13 cellular contexts compared by ENCODE assay signal in genomic region chr1:63935553-63935952, GRCh38.
DNase-seq lines count a peak whose midpoint lies in the region; ATAC-seq, FAIRE-seq and TF ChIP-seq lines count a peak whose summit lies in the region.
"Had no signal": no experiment of that assay in that cellular context is flagged by ENCODE, and none has a peak within 500 bp of the region (broad histone marks: within the 10 kb centered on the region; RNA-seq: fewer than 3 reads in every experiment).

No MANE protein-coding gene starts in this region.

- H3K9me3 Mint-ChIP-seq in astrocyte (ENCODE audit: unreplicated experiment): no peaks in the 10 kb centered on the region
- H3K9me3 Mint-ChIP-seq: activated T-cell treated with anti-CD3 and anti-CD28 coated beads, Interleukin-2, amount 50 U/mL, for 24 hours had no signal

- H4K20me1 ChIP-seq in astrocyte (ENCODE audit: insufficient read depth, low read length): no peaks in the 10 kb centered on the region

- no peaks in the 10 kb centered on the region for H3K9me3 ChIP-seq in astrocyte (ENCODE audit: insufficient read depth, low read depth, low read length)
- H3K9me3 ChIP-seq in mucosa of descending colon: no peaks in the 10 kb centered on the region
- H3K9me3 ChIP-seq: right lobe of liver had no signal

- no peak overlapping the region for H3K4me2 ChIP-seq in astrocyte (ENCODE audit: low read length)

- H3K4me3 ChIP-seq in astrocyte (ENCODE audit: insufficient read depth, low read depth, low read length) (no peak overlapping the region), H7 (ENCODE audit: insufficient read depth, low read depth, low read length) (no peak overlapping the region), mucosa of descending colon (no peak overlapping the region)
- H3K4me3 ChIP-seq: right lobe of liver had no signal

- H3K4me3 Mint-ChIP-seq in astrocyte (ENCODE audit: unreplicated experiment): no peak overlapping the region
- H3K4me3 Mint-ChIP-seq: activated T-cell treated with anti-CD3 and anti-CD28 coated beads, Interleukin-2, amount 50 U/mL, for 24 hours had no signal

- H3K36me3 ChIP-seq in astrocyte (ENCODE audit: insufficient read depth, low read length) (no peaks in the 10 kb centered on the region), H7 (replicated peaks; ENCODE audit: control insufficient read depth, insufficient read depth, low read length) (no peaks in the 10 kb centered on the region), mucosa of descending colon (ENCODE audit: low read depth) (no peaks in the 10 kb centered on the region)
- H3K36me3 ChIP-seq: right lobe of liver, WERI-Rb-1 had no signal

- FAIRE-seq in astrocyte (lab: Jason Lieb, UNC): peak; percentile 9

- H3K79me2 ChIP-seq in astrocyte (ENCODE audit: insufficient read depth, low read length): peaks cover 12% of the 10 kb centered on the region

- H2AFZ ChIP-seq in astrocyte (ENCODE audit: low read depth, low read length): no peak overlapping the region

- intact Hi-C loops in mucosa of descending colon (cut with DNase I, micrococcal nuclease): no loop called here

- H3K4me1 Mint-ChIP-seq in astrocyte (ENCODE audit: low read depth, unreplicated experiment): peaks cover 30% of the 10 kb centered on the region

- no peaks in the 10 kb centered on the region for H3K27me3 Mint-ChIP-seq in astrocyte (ENCODE audit: low read depth, unreplicated experiment)
- H3K27me3 Mint-ChIP-seq: activated T-cell treated with anti-CD3 and anti-CD28 coated beads, Interleukin-2, amount 50 U/mL, for 24 hours had no signal

- TF ChIP-seq CTCF in astrocyte (IDR thresholded peaks at IDR 0.05; ENCODE audit: insufficient read depth, low read depth, low read length) (no peak), mucosa of descending colon (IDR thresholded peaks at IDR 0.05) (no peak)

- no peak overlapping the region for H3K9ac ChIP-seq in astrocyte (ENCODE audit: low read length)

- DNase-seq in astrocyte (ENCODE audit: low read depth): no peak
- DNase-seq in HK-2 (ENCODE audit: unreplicated experiment): no peak
- DNase-seq in H7: no peak
- DNase-seq in mucosa of descending colon: no peak
- DNase-seq in stimulated activated CD4-positive, alpha-beta T cell treated with anti-CD3 and anti-CD28 coated beads, Interleukin-4, amount 100 ng/mL, for 24 hours: no peak
- DNase-seq: activated T-cell treated with anti-CD3 and anti-CD28 coated beads, Interleukin-2, amount 50 U/mL, for 24 hours; NCI-H2081 treated with DMSO at 0.1 percent for 48 hours had no signal

- H3K4me1 ChIP-seq in astrocyte (ENCODE audit: insufficient read depth, low read length): no peaks in the 10 kb centered on the region
- H3K4me1 ChIP-seq in mucosa of descending colon (ENCODE audit: low read depth): no peaks in the 10 kb centered on the region
- H3K4me1 ChIP-seq: right lobe of liver had no signal

- H3K27ac Mint-ChIP-seq in astrocyte (ENCODE audit: unreplicated experiment): peak overlapping the region; percentile 72
- H3K27ac Mint-ChIP-seq: activated T-cell treated with anti-CD3 and anti-CD28 coated beads, Interleukin-2, amount 50 U/mL, for 24 hours had no signal

- ATAC-seq in GM18502 (IDR thresholded peaks at IDR 0.05; ENCODE audit: poor library complexity, unreplicated experiment) (peak; percentile 59), GM21423 (IDR thresholded peaks at IDR 0.05; ENCODE audit: unreplicated experiment) (peak; percentile 80), HG03139 (IDR thresholded peaks at IDR 0.05; ENCODE audit: unreplicated experiment) (peak; percentile 84), mucosa of descending colon (no peak)

- H3K27ac ChIP-seq in astrocyte (ENCODE audit: low read depth, low read length): no peak overlapping the region
- H3K27ac ChIP-seq: epithelial cell of prostate, right lobe of liver, WERI-Rb-1 had no signal

- peaks cover 5% of the 10 kb centered on the region for H3K36me3 Mint-ChIP-seq in astrocyte (ENCODE audit: low read depth, unreplicated experiment)

- H3K27me3 ChIP-seq in astrocyte (ENCODE audit: insufficient read depth, low read length) (no peaks in the 10 kb centered on the region), H7 (ENCODE audit: control insufficient read depth, insufficient read depth, low read length) (no peaks in the 10 kb centered on the region)
- H3K27me3 ChIP-seq: right lobe of liver had no signal
